12 cellular contexts compared by ENCODE assay signal in genomic region chr14:93234798-93235197, GRCh38. TPM values are rescaled to one million over a fixed set of nuclear protein-coding genes. Genes with fewer than 3 reads are reported as not detected.
DNase-seq lines count a peak whose midpoint lies in the region; ATAC-seq and TF ChIP-seq lines count a peak whose summit lies in the region.
"Had no signal": no experiment of that assay in that cellular context is flagged by ENCODE, and none has a peak within 500 bp of the region (broad histone marks: within the 10 kb centered on the region; RNA-seq: fewer than 3 reads in every experiment).

No MANE protein-coding gene starts in this region.

- no peak for TF ChIP-seq POLR2A in esophagus squamous epithelium (IDR thresholded peaks at IDR 0.05)

- peaks cover 0 to 16% (median 0%) of the 10 kb centered on the region in 3 donors for H3K4me1 ChIP-seq in esophagus squamous epithelium

- H3K27ac Mint-ChIP-seq in mesothelial cell of epicardium, result no peak overlapping the region

- H3K27me3 ChIP-seq in esophagus squamous epithelium, result no peaks in the 10 kb centered on the region
- H3K27me3 ChIP-seq: tibial nerve had no signal

- DNase-seq in DMS153 treated with DMSO at 0.1 percent for 48 hours (lab: John Stamatoyannopoulos, UW; ENCODE audit: unreplicated experiment), result peak; percentile 8
- DNase-seq in DMS153 (lab: John Stamatoyannopoulos, UW), result no peak
- peak; percentile 96 for DNase-seq in RKO (ENCODE audit: low spot score)
- peak; percentile 96 for DNase-seq in epithelial cell of esophagus (ENCODE audit: low read depth)
- DNase-seq in renal cortical epithelial cell (ENCODE audit: low read depth), result peak; percentile 91
- DNase-seq in mesothelial cell of epicardium (ENCODE audit: low spot score in 2 of 2, unreplicated experiment in 2 of 2), result no peak
- no peak for DNase-seq in esophagus squamous epithelium (lab: John Stamatoyannopoulos, UW)
- DNase-seq: 8988T; activated T-cell treated with anti-CD3 and anti-CD28 coated beads, Interleukin-2, amount 50 U/mL, for 48 hours; NCI-H510A had no signal

- H3K27me3 Mint-ChIP-seq in mesothelial cell of epicardium (ENCODE audit: low read depth), result peaks cover 3% of the 10 kb centered on the region

- peaks cover 0 to 2% (median under 1%) of the 10 kb centered on the region in 3 donors for H3K36me3 ChIP-seq in esophagus squamous epithelium

- H3K36me3 Mint-ChIP-seq in mesothelial cell of epicardium, result no peaks in the 10 kb centered on the region

- H3K9me3 ChIP-seq in esophagus squamous epithelium, result no peaks in the 10 kb centered on the region
- H3K9me3 ChIP-seq: tibial nerve had no signal

- TF ChIP-seq CTCF in epithelial cell of esophagus (IDR thresholded peaks at IDR 0.05; ENCODE audit: insufficient read depth, low read depth, low read length, missing control alignments), result no peak
- TF ChIP-seq CTCF in mesothelial cell of epicardium (IDR thresholded peaks at IDR 0.05; ENCODE audit: unreplicated experiment), result no peak
- TF ChIP-seq CTCF in esophagus squamous epithelium (IDR thresholded peaks at IDR 0.05), result no peak

- 36 to 53% methylated on average over 10 of the region's 10 CpGs for WGBS in esophagus squamous epithelium, 2 donors

- no peak overlapping the region for H3K4me3 Mint-ChIP-seq in mesothelial cell of epicardium

- intact Hi-C loops in esophagus squamous epithelium (cut with DNase I), result no loop called here

- H3K27ac ChIP-seq in esophagus squamous epithelium, result no peak overlapping the region
- H3K27ac ChIP-seq: tibial nerve had no signal

- no peak for ATAC-seq in HG03139 (IDR thresholded peaks at IDR 0.05; ENCODE audit: unreplicated experiment)

- no peaks in the 10 kb centered on the region for H3K9me3 Mint-ChIP-seq in mesothelial cell of epicardium

- H3K4me1 Mint-ChIP-seq in mesothelial cell of epicardium, result no peaks in the 10 kb centered on the region

- H3K4me3 ChIP-seq in epithelial cell of esophagus (ENCODE audit: low read length), result no peak overlapping the region
- H3K4me3 ChIP-seq in esophagus squamous epithelium, result no peak overlapping the region
- H3K4me3 ChIP-seq: tibial nerve had no signal

RNA-seq across cellular contexts. Expression of gene UBR7, which starts 27.7 kb away (rescaled TPM):
- total RNA-seq in renal cortical epithelial cell (14.8 and 26.5 TPM in 2 replicates), mesothelial cell of epicardium (13.1 to 13.9 TPM (median 13.8 TPM) in 3 replicates), esophagus squamous epithelium (10 to 100 TPM; 13.2 to 29.6 (median 19.9) TPM)

RNA-seq across cellular contexts. Expression of gene GON7, which starts 27.9 kb away (rescaled TPM):
- total RNA-seq in renal cortical epithelial cell (22.9 and 28.4 TPM in 2 replicates), mesothelial cell of epicardium (5.0 to 5.6 TPM (median 5.3 TPM) in 3 replicates), esophagus squamous epithelium (10 to 100 TPM in 3 of 4 donors, 1 to 10 TPM in 1; 9.2 to 15.2 (median 10.2) TPM)

RNA-seq across cellular contexts. Expression of gene LYSET, which starts 49.7 kb away (rescaled TPM):
- total RNA-seq in renal cortical epithelial cell (8.7 and 15.9 TPM in 2 replicates), mesothelial cell of epicardium (13.7 to 17.4 TPM (median 14.7 TPM) in 3 replicates), esophagus squamous epithelium (1 to 10 TPM; 1.4 to 6.5 (median 4.7) TPM)

RNA-seq across cellular contexts. Expression of gene MOAP1, which starts 50.1 kb away (rescaled TPM):
- total RNA-seq in renal cortical epithelial cell (51.2 and 69.6 TPM in 2 replicates), mesothelial cell of epicardium (25.2 to 26.6 TPM (median 26.1 TPM) in 3 replicates), esophagus squamous epithelium (10 to 100 TPM in 2 of 4 donors, 1 to 10 TPM in 2; 4.9 to 28.8 (median 11.5) TPM)

Comparison
In these comparisons a context has a peak if more than half of its experiments do, and no peak if none do; other contexts are left out.
1. DNase-seq: peak in DMS153 treated with DMSO at 0.1 percent for 48 hours (single experiment), RKO (single experiment), epithelial cell of esophagus (single experiment) and renal cortical epithelial cell (single experiment); none in DMS153 (single experiment), mesothelial cell of epicardium (0 of 2) and esophagus squamous epithelium (single experiment).